ENCODE assay signal across 12 cellular contexts in the genomic region with DNA sequence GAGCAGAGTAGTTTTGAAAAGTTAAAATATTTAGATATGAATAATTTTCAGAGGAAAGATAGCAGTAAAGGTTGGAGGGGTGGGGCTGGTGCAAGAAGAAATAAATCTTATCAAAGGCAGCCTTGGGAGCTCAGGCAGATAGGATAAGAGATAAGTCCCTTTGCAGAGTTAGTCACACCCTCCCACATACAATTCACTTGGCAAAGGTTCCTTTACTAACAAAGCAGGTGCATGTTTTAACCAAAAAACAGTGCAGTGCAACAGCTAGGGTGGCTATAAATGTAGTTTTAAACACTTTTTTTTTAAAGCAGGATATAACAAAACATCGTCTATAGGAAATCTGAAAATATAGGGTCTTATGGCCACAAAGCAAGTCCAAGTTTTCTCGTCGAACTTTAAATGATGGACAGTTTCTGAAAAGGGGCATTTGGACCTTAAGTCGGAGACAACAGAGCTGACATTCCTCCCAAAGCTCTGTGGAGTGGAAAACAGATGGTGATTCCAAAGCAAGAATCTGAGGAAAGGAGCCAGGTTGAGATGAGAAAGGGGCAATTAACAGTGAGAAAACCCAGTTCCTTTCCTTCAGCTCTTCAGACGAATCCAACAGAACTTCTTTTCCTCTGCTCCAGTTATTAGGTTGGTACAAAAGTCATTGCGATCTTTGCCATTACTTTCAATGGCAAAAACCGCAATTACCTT. TPM values are rescaled to one million over a fixed set of nuclear protein-coding genes. Genes with fewer than 3 reads are reported as not detected.
DNase-seq lines count a peak whose midpoint lies in the region; ATAC-seq, FAIRE-seq and TF ChIP-seq lines count a peak whose summit lies in the region.
"Had no signal": no experiment of that assay in that cellular context is flagged by ENCODE, and none has a peak within 500 bp of the region (broad histone marks: within the 10 kb centered on the region; RNA-seq: fewer than 3 reads in every experiment).

No MANE protein-coding gene starts in this region.

- H3K9me3 ChIP-seq in lower lobe of right lung: no peaks in the 10 kb centered on the region
- no peaks in the 10 kb centered on the region for H3K9me3 ChIP-seq in breast epithelium
- H3K9me3 ChIP-seq: pancreas had no signal

- ATAC-seq in lower lobe of right lung: peak in 1 of 2 donors; percentile 6
- ATAC-seq: Panc1 had no signal

- no peak for TF ChIP-seq CTCF in lower lobe of right lung (IDR thresholded peaks at IDR 0.05)
- no peak for TF ChIP-seq CTCF in breast epithelium (IDR thresholded peaks at IDR 0.05)

- H3K36me3 ChIP-seq in lower lobe of right lung: no peaks in the 10 kb centered on the region
- H3K36me3 ChIP-seq in breast epithelium: no peaks in the 10 kb centered on the region
- H3K36me3 ChIP-seq: pancreas, WERI-Rb-1 had no signal

- H3K4me3 ChIP-seq in lower lobe of right lung: no peak overlapping the region
- H3K4me3 ChIP-seq in breast epithelium: no peak overlapping the region
- H3K4me3 ChIP-seq: pancreas had no signal

- peak; percentile 18 for DNase-seq in stimulated activated CD4-positive, alpha-beta T cell treated with anti-CD3 and anti-CD28 coated beads, Interleukin-4, amount 100 ng/mL, for 24 hours
- no peak for DNase-seq in stimulated activated CD4-positive, alpha-beta T cell treated with anti-CD3 and anti-CD28 coated beads, Interleukin-15, amount 100 ng/mL, for 24 hours
- DNase-seq in amniotic epithelial cell (ENCODE audit: low read depth) (peak; percentile 61), lower lobe of right lung (no peak), breast epithelium (ENCODE audit: low spot score in 2 of 2) (no peak), NCI-H748 treated with DMSO at 0.1 percent for 48 hours (lab: John Stamatoyannopoulos, UW) (no peak), GM12891 (ENCODE audit: insufficient read length, low spot score) (no peak), NOMO-1 (lab: John Stamatoyannopoulos, UW; ENCODE audit: unreplicated experiment in 2 of 2) (no peak)
- DNase-seq: pancreas, WERI-Rb-1 had no signal

- intact Hi-C loops in lower lobe of right lung (cut with DNase I) (no loop called here), breast epithelium (cut with DNase I; ENCODE audit: low total_unique reads) (no loop called here)

- H3K27me3 ChIP-seq in lower lobe of right lung (ENCODE audit: low read depth) (no peaks in the 10 kb centered on the region), breast epithelium (no peaks in the 10 kb centered on the region)
- H3K27me3 ChIP-seq: pancreas had no signal

- H3K4me1 ChIP-seq in lower lobe of right lung: peaks cover 44% of the 10 kb centered on the region
- no peaks in the 10 kb centered on the region for H3K4me1 ChIP-seq in breast epithelium
- H3K4me1 ChIP-seq: pancreas had no signal

- FAIRE-seq in GM12891 (lab: Jason Lieb, UNC): no peak
- FAIRE-seq: frontal cortex, pancreas had no signal

- H3K27ac ChIP-seq in lower lobe of right lung (peak overlapping the region; percentile 54), breast epithelium (no peak overlapping the region)
- H3K27ac ChIP-seq: pancreas, WERI-Rb-1 had no signal

- TF ChIP-seq POLR2A in breast epithelium (IDR thresholded peaks at IDR 0.05): no peak
- no peak for TF ChIP-seq POLR2A in GM12891 (IDR thresholded peaks at IDR 0.05; ENCODE audit: low read depth, low read length)

TF ChIP-seq in GM12891, 5 proteins besides CTCF, POLR2A, EP300 and RAD21:
- TF ChIP-seq POU2F2 (IDR thresholded peaks at IDR 0.05; ENCODE audit: low read depth, low read length): no peak

RNA-seq across cellular contexts. Expression of a gene that starts 53.0 kb away (rescaled TPM):
- total RNA-seq in lower lobe of right lung: 13.8 TPM
- 10 to 100 TPM; 12.8 to 44.2 (median 18.6) TPM for total RNA-seq in breast epithelium
- polyA plus RNA-seq in GM12891 (2012; ENCODE audit: low read depth, missing spikeins): 0.03 TPM

Comparison
In these comparisons a context has a peak if more than half of its experiments do, and no peak if none do; other contexts are left out.
1. DNase-seq: peak in stimulated activated CD4-positive, alpha-beta T cell treated with anti-CD3 and anti-CD28 coated beads, Interleukin-4, amount 100 ng/mL, for 24 hours (single experiment) and amniotic epithelial cell (single experiment); none in stimulated activated CD4-positive, alpha-beta T cell treated with anti-CD3 and anti-CD28 coated beads, Interleukin-15, amount 100 ng/mL, for 24 hours (single experiment), lower lobe of right lung (single experiment), breast epithelium (0 of 2), NCI-H748 treated with DMSO at 0.1 percent for 48 hours (single experiment), GM12891 (single experiment) and NOMO-1 (0 of 2).